In genomic region chr3:4290272-4290893, GRCh38 we compare ENCODE assay signal across 8 cellular contexts. TPM values are rescaled to one million over a fixed set of nuclear protein-coding genes. Genes with fewer than 3 reads are reported as not detected.
DNase-seq lines count a peak whose midpoint lies in the region; ATAC-seq, FAIRE-seq and TF ChIP-seq lines count a peak whose summit lies in the region.

No MANE protein-coding gene starts in this region.

- H3K4me1 ChIP-seq in endothelial cell of umbilical vein (ENCODE audit: control insufficient read depth, extremely low read depth, insufficient read depth, low read length), result no peaks in the 10 kb centered on the region

- CTCF ChIA-PET in activated CD4-positive, alpha-beta memory T cell treated with anti-CD3 and anti-CD28 coated beads for 36 hours (lab: Charles Lee), result interaction anchor here (0.7 to 4.3 kb wide), 8 partner anchors 9 to 1102 kb away, joined by 3 to 38 read pairs (median 4); no protein-coding TSS in a partner anchor
- CTCF ChIA-PET in activated CD4-positive, alpha-beta memory T cell treated with anti-CD3 and anti-CD28 coated beads, Interleukin-2, amount 10 ng/mL, durations not matched to agents 7 days and 5 days (lab: Charles Lee), result interaction anchor here (0.7 to 3.2 kb wide), 3 partner anchors 21 to 1090 kb away, joined by 3 to 18 read pairs (median 3); no protein-coding TSS in a partner anchor
- CTCF ChIA-PET in endothelial cell of umbilical vein (lab: Charles Lee), result interaction anchor here (0.6 to 11.4 kb wide), 13 partner anchors 8 to 1099 kb away, joined by 3 to 213 read pairs (median 4); no protein-coding TSS in a partner anchor

- peak; percentile 31 for DNase-seq in activated CD4-positive, alpha-beta memory T cell treated with anti-CD3 and anti-CD28 coated beads for 36 hours
- no peak for DNase-seq in activated CD4-positive, alpha-beta memory T cell treated with anti-CD3 and anti-CD28 coated beads, Interleukin-2, amount 10 ng/mL, durations not matched to agents 7 days and 5 days
- DNase-seq in HT-29 (ENCODE audit: low spot score) (peak; percentile 36), endothelial cell of umbilical vein (ENCODE audit: low read depth, low spot score) (peak; percentile 58), omental fat pad (ENCODE audit: low spot score) (no peak)
- DNase-seq in naive thymus-derived CD8-positive, alpha-beta T cell, result peak in 7 of 10 donors; percentile 9 to 45 (median 22)

- H3K36me3 Mint-ChIP-seq in activated CD4-positive, alpha-beta memory T cell treated with anti-CD3 and anti-CD28 coated beads for 36 hours, result no peaks in the 10 kb centered on the region
- no peaks in the 10 kb centered on the region for H3K36me3 Mint-ChIP-seq in activated CD4-positive, alpha-beta memory T cell treated with anti-CD3 and anti-CD28 coated beads, Interleukin-2, amount 10 ng/mL, durations not matched to agents 7 days and 5 days (ENCODE audit: low read depth)
- no peaks in the 10 kb centered on the region for H3K36me3 Mint-ChIP-seq in naive thymus-derived CD8-positive, alpha-beta T cell

- no peaks in the 10 kb centered on the region for H3K9me1 ChIP-seq in endothelial cell of umbilical vein (replicated peaks; ENCODE audit: control insufficient read depth, extremely low read depth, insufficient read depth, low read length)

- peaks cover 6% of the 10 kb centered on the region for H3K27me3 Mint-ChIP-seq in activated CD4-positive, alpha-beta memory T cell treated with anti-CD3 and anti-CD28 coated beads for 36 hours
- H3K27me3 Mint-ChIP-seq in activated CD4-positive, alpha-beta memory T cell treated with anti-CD3 and anti-CD28 coated beads, Interleukin-2, amount 10 ng/mL, durations not matched to agents 7 days and 5 days, result peaks cover 12% of the 10 kb centered on the region
- H3K27me3 Mint-ChIP-seq in naive thymus-derived CD8-positive, alpha-beta T cell, result peaks cover 0 to 3% (median 0%) of the 10 kb centered on the region in 5 donors

- H3K4me2 ChIP-seq in SU-DHL-6 (ENCODE audit: low read depth, low read length, poor library complexity, severe bottlenecking) (no peak overlapping the region), endothelial cell of umbilical vein (ENCODE audit: insufficient read depth, low read length) (no peak overlapping the region)

- H2AFZ ChIP-seq in SU-DHL-6 (ENCODE audit: low read depth, low read length, severe bottlenecking) (no peak overlapping the region), endothelial cell of umbilical vein (ENCODE audit: low read depth, low read length) (peak overlapping the region; percentile 7)

- TF ChIP-seq POLR2A in endothelial cell of umbilical vein (IDR thresholded peaks at IDR 0.05; ENCODE audit: low read depth, low read length), result no peak

- peak; percentile 63 for ATAC-seq in GM21360 (IDR thresholded peaks at IDR 0.05; ENCODE audit: unreplicated experiment)
- peak; percentile 49 to 56 for ATAC-seq in naive thymus-derived CD8-positive, alpha-beta T cell
- ATAC-seq in omental fat pad (ENCODE audit: low FRiP score), result no peak

- H3K4me3 ChIP-seq in SU-DHL-6 (ENCODE audit: insufficient read depth, low read length, poor library complexity, severe bottlenecking) (no peak overlapping the region), endothelial cell of umbilical vein (replicated peaks in 1 of 3; ENCODE audit: insufficient read depth in 1 of 3, low read depth in 1 of 3, low read length in 3 of 3) (no peak overlapping the region)

- H3F3A ChIP-seq in SU-DHL-6 (ENCODE audit: insufficient read depth), result no peaks in the 10 kb centered on the region

- H3K9me3 ChIP-seq in SU-DHL-6 (ENCODE audit: insufficient read depth, low read length), result no peaks in the 10 kb centered on the region
- H3K9me3 ChIP-seq in endothelial cell of umbilical vein (replicated peaks; ENCODE audit: control insufficient read depth, insufficient read depth, low read length), result no peaks in the 10 kb centered on the region

- no peaks in the 10 kb centered on the region for H3K9me3 Mint-ChIP-seq in activated CD4-positive, alpha-beta memory T cell treated with anti-CD3 and anti-CD28 coated beads for 36 hours
- no peaks in the 10 kb centered on the region for H3K9me3 Mint-ChIP-seq in activated CD4-positive, alpha-beta memory T cell treated with anti-CD3 and anti-CD28 coated beads, Interleukin-2, amount 10 ng/mL, durations not matched to agents 7 days and 5 days
- no peaks in the 10 kb centered on the region for H3K9me3 Mint-ChIP-seq in naive thymus-derived CD8-positive, alpha-beta T cell

- TF ChIP-seq CTCF in SU-DHL-6 (IDR thresholded peaks at IDR 0.05; ENCODE audit: insufficient read depth, low read length, poor library complexity, severe bottlenecking) (peak; percentile 64), endothelial cell of umbilical vein (IDR thresholded peaks at IDR 0.05; ENCODE audit: extremely low read depth in 1 of 2, insufficient read depth in 1 of 2, low read depth in 1 of 2, low read length in 2 of 2) (peak; percentile 66 to 72), omental fat pad (IDR thresholded peaks at IDR 0.05) (peak in 1 of 3 donors; percentile 57)

- dilution Hi-C loops in endothelial cell of umbilical vein (cut with MboI; ENCODE audit: extremely low pct_ligation_motif_present, low sequenced_read_pairs), result no loop called here

- H3K36me3 ChIP-seq in SU-DHL-6 (ENCODE audit: low read length) (no peaks in the 10 kb centered on the region), endothelial cell of umbilical vein (ENCODE audit: control insufficient read depth in 2 of 2, extremely low read depth in 1 of 2, insufficient read depth in 2 of 2, low read length in 2 of 2) (no peaks in the 10 kb centered on the region)

- H3K27ac ChIP-seq in SU-DHL-6 (ENCODE audit: low read depth, low read length) (no peak overlapping the region), endothelial cell of umbilical vein (ENCODE audit: insufficient read depth, low read depth, low read length) (no peak overlapping the region)

- H3K9ac ChIP-seq in SU-DHL-6 (ENCODE audit: low read length) (no peak overlapping the region), endothelial cell of umbilical vein (replicated peaks; ENCODE audit: extremely low read depth, insufficient read depth, low read length) (no peak overlapping the region)

- H3K79me2 ChIP-seq in SU-DHL-6 (ENCODE audit: insufficient read depth, low read length) (no peaks in the 10 kb centered on the region), endothelial cell of umbilical vein (ENCODE audit: control insufficient read depth, insufficient read depth, low read length) (no peaks in the 10 kb centered on the region)

- H3K27ac Mint-ChIP-seq in activated CD4-positive, alpha-beta memory T cell treated with anti-CD3 and anti-CD28 coated beads for 36 hours, result no peak overlapping the region
- no peak overlapping the region for H3K27ac Mint-ChIP-seq in activated CD4-positive, alpha-beta memory T cell treated with anti-CD3 and anti-CD28 coated beads, Interleukin-2, amount 10 ng/mL, durations not matched to agents 7 days and 5 days
- H3K27ac Mint-ChIP-seq in naive thymus-derived CD8-positive, alpha-beta T cell, result no peak overlapping the region

- H4K20me1 ChIP-seq in SU-DHL-6 (ENCODE audit: low read depth, low read length) (no peaks in the 10 kb centered on the region), endothelial cell of umbilical vein (replicated peaks; ENCODE audit: control insufficient read depth, extremely low read depth, insufficient read depth, low read length) (no peaks in the 10 kb centered on the region)

- no peaks in the 10 kb centered on the region for H3K9me2 ChIP-seq in SU-DHL-6 (replicated peaks; ENCODE audit: insufficient read depth, low read length)

- POLR2A ChIA-PET in activated CD4-positive, alpha-beta memory T cell treated with anti-CD3 and anti-CD28 coated beads for 36 hours (lab: Charles Lee), result no interaction called here
- POLR2A ChIA-PET in activated CD4-positive, alpha-beta memory T cell treated with anti-CD3 and anti-CD28 coated beads, Interleukin-2, amount 10 ng/mL, durations not matched to agents 7 days and 5 days (lab: Charles Lee), result no interaction called here
- POLR2A ChIA-PET in endothelial cell of umbilical vein (lab: Charles Lee), result interaction anchor here (0.9 kb wide), 1 partner anchor 203 kb away, joined by 3 read pairs; the partner anchor contains the start of gene ITPR1
- POLR2A ChIA-PET in naive thymus-derived CD8-positive, alpha-beta T cell (lab: Charles Lee), result interaction anchor here (1.0 kb wide), 1 partner anchor 13 kb away, joined by 3 read pairs; the partner anchor contains the start of gene SETMAR

- peak; percentile 63 for FAIRE-seq in endothelial cell of umbilical vein (lab: Jason Lieb, UNC)

- H3K4me3 Mint-ChIP-seq in activated CD4-positive, alpha-beta memory T cell treated with anti-CD3 and anti-CD28 coated beads for 36 hours, result no peak overlapping the region
- no peak overlapping the region for H3K4me3 Mint-ChIP-seq in activated CD4-positive, alpha-beta memory T cell treated with anti-CD3 and anti-CD28 coated beads, Interleukin-2, amount 10 ng/mL, durations not matched to agents 7 days and 5 days
- no peak overlapping the region for H3K4me3 Mint-ChIP-seq in naive thymus-derived CD8-positive, alpha-beta T cell

- intact Hi-C loops in activated CD4-positive, alpha-beta memory T cell treated with anti-CD3 and anti-CD28 coated beads for 36 hours (cut with micrococcal nuclease), result loop anchor here (1.0 to 10.0 kb wide), 2 partner anchors 286 to 1090 kb away; no protein-coding TSS in a partner anchor
- intact Hi-C loops in endothelial cell of umbilical vein (cut with micrococcal nuclease), result loop anchor here (1.0 kb wide), 2 partner anchors 1090 to 1094 kb away; no protein-coding TSS in a partner anchor

- BruUV-seq in endothelial cell of umbilical vein (replicated peaks; lab: Mats Ljungman, UMichigan), result no TSS peak

- H3K27me3 ChIP-seq in SU-DHL-6 (ENCODE audit: low read length) (no peaks in the 10 kb centered on the region), endothelial cell of umbilical vein (ENCODE audit: control insufficient read depth in 2 of 2, insufficient read depth in 2 of 2, low read length in 2 of 2) (peaks cover 2 to 8% of the 10 kb centered on the region in 2 experiments)

- H3K4me1 Mint-ChIP-seq in activated CD4-positive, alpha-beta memory T cell treated with anti-CD3 and anti-CD28 coated beads for 36 hours (ENCODE audit: low read depth), result peaks cover 7% of the 10 kb centered on the region
- no peaks in the 10 kb centered on the region for H3K4me1 Mint-ChIP-seq in activated CD4-positive, alpha-beta memory T cell treated with anti-CD3 and anti-CD28 coated beads, Interleukin-2, amount 10 ng/mL, durations not matched to agents 7 days and 5 days
- peaks cover 9 to 20% (median 13%) of the 10 kb centered on the region in 4 donors for H3K4me1 Mint-ChIP-seq in naive thymus-derived CD8-positive, alpha-beta T cell

RNA-seq across cellular contexts. Expression of gene SETMAR, which starts 12.8 kb away (rescaled TPM):
- total RNA-seq in activated CD4-positive, alpha-beta memory T cell treated with anti-CD3 and anti-CD28 coated beads for 36 hours, result 10 to 100 TPM; 11.7 to 13.8 TPM
- 1 to 10 TPM; 5.2 to 6.2 TPM for total RNA-seq in activated CD4-positive, alpha-beta memory T cell treated with anti-CD3 and anti-CD28 coated beads, Interleukin-2, amount 10 ng/mL, durations not matched to agents 7 days and 5 days
- 5.6 and 8.1 TPM in 2 replicates for total RNA-seq in HT-29 (2014; rRNA removed; shearing (Covaris generic))
- 15.4 and 15.9 TPM in 2 replicates for total RNA-seq in endothelial cell of umbilical vein
- polyA plus RNA-seq in endothelial cell of umbilical vein, result 9.6 and 11.6 TPM in 2 replicates
- 13.3 and 14.9 TPM in 2 replicates for polyA plus RNA-seq in endothelial cell of umbilical vein (2011; cell fraction: cytosol; rRNA removed)
- polyA plus RNA-seq in endothelial cell of umbilical vein (2011; cell fraction: nucleus; rRNA removed), result 35.7 and 45.3 TPM in 2 replicates
- polyA plus RNA-seq in endothelial cell of umbilical vein (2012), result 13.1 and 14.2 TPM in 2 replicates
- polyA minus RNA-seq in endothelial cell of umbilical vein, result 21.5 and 22.9 TPM in 2 replicates
- polyA minus RNA-seq in endothelial cell of umbilical vein (2011; cell fraction: cytosol; rRNA and poly(A)+ RNA removed), result 6.1 TPM
- 27.7 and 33.6 TPM in 2 replicates for polyA minus RNA-seq in endothelial cell of umbilical vein (2011; cell fraction: nucleus; rRNA and poly(A)+ RNA removed)
- total RNA-seq in naive thymus-derived CD8-positive, alpha-beta T cell, result 10 to 100 TPM; 13.0 to 15.1 TPM
- polyA plus RNA-seq in naive thymus-derived CD8-positive, alpha-beta T cell, result 10 to 100 TPM in 2 of 3 donors, 1 to 10 TPM in 1; 8.0 to 18.3 (median 15.5) TPM
- total RNA-seq in omental fat pad, result 10 to 100 TPM; 24.7 to 30.3 (median 28.4) TPM

Comparison
In these comparisons a context has a peak if more than half of its experiments do, and no peak if none do; other contexts are left out.
1. DNase-seq: peak in activated CD4-positive, alpha-beta memory T cell treated with anti-CD3 and anti-CD28 coated beads for 36 hours (single experiment), HT-29 (single experiment), endothelial cell of umbilical vein (single experiment) and naive thymus-derived CD8-positive, alpha-beta T cell (7 of 10); none in activated CD4-positive, alpha-beta memory T cell treated with anti-CD3 and anti-CD28 coated beads, Interleukin-2, amount 10 ng/mL, durations not matched to agents 7 days and 5 days (single experiment) and omental fat pad (single experiment).
2. POLR2A ChIA-PET loops: an anchor here in endothelial cell of umbilical vein (0.9 kb wide) and naive thymus-derived CD8-positive, alpha-beta T cell (1.0 kb wide); none called in activated CD4-positive, alpha-beta memory T cell treated with anti-CD3 and anti-CD28 coated beads for 36 hours and activated CD4-positive, alpha-beta memory T cell treated with anti-CD3 and anti-CD28 coated beads, Interleukin-2, amount 10 ng/mL, durations not matched to agents 7 days and 5 days.